ENCODE assay signal across 17 cellular contexts in genomic region chr12:53977596-53978464, GRCh38. TPM values are rescaled to one million over a fixed set of nuclear protein-coding genes. Genes with fewer than 3 reads are reported as not detected.
DNase-seq lines count a peak whose midpoint lies in the region; ATAC-seq and TF ChIP-seq lines count a peak whose summit lies in the region.
"Had no signal": no experiment of that assay in that cellular context is flagged by ENCODE, and none has a peak within 500 bp of the region (broad histone marks: within the 10 kb centered on the region; RNA-seq: fewer than 3 reads in every experiment).

No MANE protein-coding gene starts in this region.

- peaks cover 6% of the 10 kb centered on the region for H3K9me3 ChIP-seq in A673 (ENCODE audit: low read depth, low read length, poor library complexity, severe bottlenecking)
- H3K9me3 ChIP-seq: heart right ventricle, prostate gland had no signal

- POLR2A ChIA-PET in A673 (lab: Charles Lee; ENCODE audit: low non-redundant PET): no interaction called here

- no TSS peak for BruUV-seq in A673 (replicated peaks; lab: Mats Ljungman, UMichigan)

- H3K27me3 ChIP-seq in A673 (replicated peaks; ENCODE audit: insufficient read depth, low read depth, low read length, poor library complexity): no peaks in the 10 kb centered on the region

- no peaks in the 10 kb centered on the region for H3K36me3 ChIP-seq in A673 (ENCODE audit: insufficient read depth, low read length, poor library complexity, severe bottlenecking)
- H3K36me3 ChIP-seq: heart right ventricle, prostate gland had no signal

- intact Hi-C loops in A673 (cut with micrococcal nuclease; ENCODE audit: unreplicated experiment): no loop called here

- no peak overlapping the region for H3K4me3 ChIP-seq in A673 (ENCODE audit: low read depth, low read length, poor library complexity, severe bottlenecking)
- H3K4me3 ChIP-seq in LNCaP clone FGC (ENCODE audit: low read depth, low read length): peak overlapping the region; percentile 33
- H3K4me3 ChIP-seq in fibroblast of villous mesenchyme (ENCODE audit: low read depth, low read length): peak overlapping the region; percentile 1
- H3K4me3 ChIP-seq: heart right ventricle, prostate gland had no signal

- TF ChIP-seq CTCF in A673 (conservative IDR thresholded peaks at IDR 0.05; ENCODE audit: low read depth, low read length): no peak
- TF ChIP-seq CTCF in LNCaP clone FGC (IDR thresholded peaks at IDR 0.05; ENCODE audit: control insufficient read depth, extremely low read depth, insufficient read depth): no peak
- no peak for TF ChIP-seq CTCF in fibroblast of villous mesenchyme (IDR thresholded peaks at IDR 0.05; ENCODE audit: insufficient read depth, low read depth, low read length)

- ATAC-seq in GM19023 (IDR thresholded peaks at IDR 0.05; ENCODE audit: unreplicated experiment): no peak
- ATAC-seq in HG03460 (IDR thresholded peaks at IDR 0.05; ENCODE audit: unreplicated experiment): no peak
- ATAC-seq: activated CD8-positive, alpha-beta T cell treated with anti-CD3 and anti-CD28 coated beads for 36 hours; heart right ventricle had no signal

- CTCF ChIA-PET in A673 (lab: Charles Lee): no interaction called here

- DNase-seq in A673 (ENCODE audit: low spot score) (no peak), LNCaP clone FGC (ENCODE audit: low read depth) (no peak), fibroblast of villous mesenchyme (ENCODE audit: low read depth) (peak; percentile 59), DMS 273 treated with DMSO at 0.1 percent for 48 hours (lab: John Stamatoyannopoulos, UW) (no peak)
- DNase-seq: activated CD8-positive, alpha-beta T cell treated with anti-CD3 and anti-CD28 coated beads for 36 hours; amniotic stem cell; heart right ventricle; left colon; NCI-H2081 treated with DMSO at 0.1 percent for 48 hours; NCI-H82; SHP77 treated with DMSO at 0.1 percent for 48 hours had no signal

- peaks cover 49% of the 10 kb centered on the region for H3K4me1 ChIP-seq in A673 (ENCODE audit: insufficient read depth, low read length, poor library complexity, severe bottlenecking)
- H3K4me1 ChIP-seq: prostate gland had no signal

- H3K27ac ChIP-seq in A673 (ENCODE audit: low read depth, low read length, poor library complexity, severe bottlenecking): peak overlapping the region; percentile 68
- H3K27ac ChIP-seq: epithelial cell of prostate, heart right ventricle, prostate gland had no signal

RNA-seq across cellular contexts. Expression of gene HOTAIR, which starts 3.1 kb away (rescaled TPM):
- total RNA-seq in A673 (2021) (5.4 and 5.5 TPM in 2 replicates), fibroblast of villous mesenchyme (0.86 and 3.2 TPM in 2 replicates)
- total RNA-seq: activated CD8-positive, alpha-beta T cell treated with anti-CD3 and anti-CD28 coated beads for 36 hours; chondrocyte; heart right ventricle; left colon had no signal

RNA-seq across cellular contexts. Expression of gene HOXC11, which starts 4.9 kb away (rescaled TPM):
- total RNA-seq in A673 (2021) (5.7 and 7.0 TPM in 2 replicates), fibroblast of villous mesenchyme (0.86 and 2.9 TPM in 2 replicates)
- total RNA-seq: activated CD8-positive, alpha-beta T cell treated with anti-CD3 and anti-CD28 coated beads for 36 hours; chondrocyte; heart right ventricle; left colon; prostate gland had no signal

RNA-seq across cellular contexts. Expression of gene HOXC10, which starts 7.1 kb away (rescaled TPM):
- total RNA-seq in A673 (2021) (27.8 and 30.4 TPM in 2 replicates), fibroblast of villous mesenchyme (0.43 and 5.2 TPM in 2 replicates)
- total RNA-seq: activated CD8-positive, alpha-beta T cell treated with anti-CD3 and anti-CD28 coated beads for 36 hours; chondrocyte; heart right ventricle; left colon had no signal

RNA-seq across cellular contexts. Expression of gene HOXC9, which starts 22.1 kb away (rescaled TPM):
- total RNA-seq in A673 (2021) (21.1 and 22.3 TPM in 2 replicates), fibroblast of villous mesenchyme (0.86 and 7.4 TPM in 2 replicates)
- total RNA-seq: activated CD8-positive, alpha-beta T cell treated with anti-CD3 and anti-CD28 coated beads for 36 hours; chondrocyte; heart right ventricle; left colon had no signal

RNA-seq across cellular contexts. Expression of gene HOXC12, which starts 23.1 kb away (rescaled TPM):
- total RNA-seq in A673 (2021): 4.6 and 6.1 TPM in 2 replicates
- under 0.01 TPM in 2 replicates for total RNA-seq in fibroblast of villous mesenchyme
- total RNA-seq: activated CD8-positive, alpha-beta T cell treated with anti-CD3 and anti-CD28 coated beads for 36 hours; chondrocyte; heart right ventricle; left colon; M059J; prostate gland had no signal
